Comparison of ENCODE assay signal across 16 cellular contexts in the genomic region with DNA sequence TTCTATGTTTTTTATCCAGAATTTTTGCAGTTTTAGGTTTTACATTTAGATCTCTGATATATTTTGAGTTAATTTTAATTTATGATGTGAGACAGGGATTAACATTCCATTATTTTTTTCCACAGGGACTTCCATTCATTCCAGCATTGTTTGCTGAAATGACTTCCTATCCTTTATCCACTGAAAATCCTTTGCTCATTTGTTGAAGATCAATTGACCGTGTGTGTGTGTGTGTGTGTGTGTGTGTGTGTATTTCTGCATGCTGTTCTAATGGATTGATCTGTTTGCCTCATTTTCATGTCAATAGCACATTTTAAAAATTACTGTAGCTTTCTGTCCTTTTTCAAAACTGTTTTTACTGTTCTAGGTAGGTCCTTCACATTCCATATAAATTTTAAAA.
DNase-seq lines count a peak whose midpoint lies in the region; ATAC-seq, FAIRE-seq and TF ChIP-seq lines count a peak whose summit lies in the region.
"Had no signal": no experiment of that assay in that cellular context is flagged by ENCODE, and none has a peak within 500 bp of the region (broad histone marks: within the 10 kb centered on the region; RNA-seq: fewer than 3 reads in every experiment).

No MANE protein-coding gene starts in this region.

- TF ChIP-seq CTCF in D721Med (IDR thresholded peaks at IDR 0.05; ENCODE audit: insufficient read depth, missing control alignments), result no peak

- no peaks in the 10 kb centered on the region for H3K79me1 ChIP-seq in neuronal stem cell (ENCODE audit: low read depth, low read length)

- H3K4me3 ChIP-seq in neuronal stem cell (ENCODE audit: low read length in 2 of 2), result no peak overlapping the region
- H3K4me3 ChIP-seq: A549; BLaER1 treated with 17β-estradiol and CSF1 and Interleukin-3, amounts not matched to agents 10 nM and 100 nM had no signal

- H3K4me2 ChIP-seq in neuronal stem cell (ENCODE audit: insufficient read depth, low read length, poor library complexity, severe bottlenecking), result no peak overlapping the region
- H3K4me2 ChIP-seq: A549; BLaER1 treated with 17β-estradiol and CSF1 and Interleukin-3, amounts not matched to agents 10 nM and 100 nM had no signal

- H2AK5ac ChIP-seq in neuronal stem cell (ENCODE audit: low read depth, low read length), result no peak overlapping the region

- H3K18ac ChIP-seq in neuronal stem cell (ENCODE audit: low read length), result no peak overlapping the region

- H3K36me3 ChIP-seq in neuronal stem cell (replicated peaks in 1 of 2; ENCODE audit: control insufficient read depth in 2 of 2, insufficient read depth in 2 of 2, low read length in 2 of 2), result no peaks in the 10 kb centered on the region
- H3K36me3 ChIP-seq: BLaER1 treated with 17β-estradiol and CSF1 and Interleukin-3, amounts not matched to agents 10 nM and 100 nM had no signal

- no peak overlapping the region for H3K23ac ChIP-seq in neuronal stem cell (ENCODE audit: low read depth, low read length, poor library complexity)

- H4K91ac ChIP-seq in neuronal stem cell (ENCODE audit: low read depth, low read length, poor library complexity), result no peak overlapping the region

- H3K27me3 ChIP-seq in neuronal stem cell (ENCODE audit: control insufficient read depth in 3 of 3, insufficient read depth in 3 of 3, low read depth in 1 of 3, low read length in 3 of 3), result no peaks in the 10 kb centered on the region
- H3K27me3 ChIP-seq: BLaER1 treated with 17β-estradiol and CSF1 and Interleukin-3, amounts not matched to agents 10 nM and 100 nM had no signal

- no peak for ATAC-seq in GM19324 (IDR thresholded peaks at IDR 0.05; ENCODE audit: low FRiP score, unreplicated experiment)
- ATAC-seq in GM18520 (IDR thresholded peaks at IDR 0.05; ENCODE audit: unreplicated experiment), result no peak
- ATAC-seq: A549; CD8-positive, alpha-beta T cell had no signal

- H3K4ac ChIP-seq in neuronal stem cell (ENCODE audit: low read length), result no peak overlapping the region

- no peak for DNase-seq in D721Med (ENCODE audit: insufficient read length, low spot score)
- peak; percentile 52 for DNase-seq in ecto neural progenitor cell (ENCODE audit: low spot score)
- peak; percentile 55 for DNase-seq in neuronal stem cell (ENCODE audit: low spot score)
- DNase-seq: AML-193; CD4-positive, alpha-beta T cell; CD8-positive, alpha-beta T cell; DMS79 treated with DMSO at 0.1 percent for 48 hours; GF-D8 had no signal

- no peak overlapping the region for H2BK15ac ChIP-seq in neuronal stem cell (ENCODE audit: low read length)

- no peak overlapping the region for H2BK120ac ChIP-seq in neuronal stem cell (ENCODE audit: low read depth, low read length)

- H2BK12ac ChIP-seq in neuronal stem cell (ENCODE audit: low read length), result no peak overlapping the region

- no peak overlapping the region for H4K8ac ChIP-seq in neuronal stem cell (ENCODE audit: low read depth, low read length)

- H2BK5ac ChIP-seq in neuronal stem cell (ENCODE audit: low read length), result no peak overlapping the region

- H3K4me1 ChIP-seq in neuronal stem cell (ENCODE audit: control insufficient read depth in 2 of 2, insufficient read depth in 1 of 2, low read depth in 1 of 2, low read length in 2 of 2), result no peaks in the 10 kb centered on the region
- H3K4me1 ChIP-seq: A549; BLaER1 treated with 17β-estradiol and CSF1 and Interleukin-3, amounts not matched to agents 10 nM and 100 nM had no signal

- H3K14ac ChIP-seq in neuronal stem cell (ENCODE audit: low read length), result no peak overlapping the region

- no peak overlapping the region for H3K9ac ChIP-seq in neuronal stem cell (ENCODE audit: low read depth, low read length, poor library complexity)
- H3K9ac ChIP-seq: BLaER1 treated with 17β-estradiol and CSF1 and Interleukin-3, amounts not matched to agents 10 nM and 100 nM had no signal

- H2AFZ ChIP-seq in neuronal stem cell (ENCODE audit: low read length), result no peak overlapping the region

- H3K27ac ChIP-seq in neuronal stem cell (replicated peaks; ENCODE audit: low read length), result no peak overlapping the region
- H3K27ac ChIP-seq: 22Rv1; A549; BLaER1 treated with 17β-estradiol and CSF1 and Interleukin-3, amounts not matched to agents 10 nM and 100 nM; C4-2B had no signal

- no peaks in the 10 kb centered on the region for H3K9me3 ChIP-seq in neuronal stem cell (replicated peaks in 1 of 2; ENCODE audit: control insufficient read depth in 2 of 2, insufficient read depth in 1 of 2, low read depth in 1 of 2, low read length in 2 of 2)
- H3K9me3 ChIP-seq: A549; BLaER1 treated with 17β-estradiol and CSF1 and Interleukin-3, amounts not matched to agents 10 nM and 100 nM had no signal

- peak; percentile 68 for FAIRE-seq in D721Med (lab: Jason Lieb, UNC)
- FAIRE-seq: A549, G401.6, GM12891 had no signal

- no CpG with 5 or more reads among the region's 1 CpG for WGBS in neuronal stem cell (ENCODE audit: extremely low coverage in 2 of 2, insufficient read length in 2 of 2, insufficient replicate concordance in 1 of 2), 2 donors
